1 cellular context compared by ENCODE assay signal in the genomic region with DNA sequence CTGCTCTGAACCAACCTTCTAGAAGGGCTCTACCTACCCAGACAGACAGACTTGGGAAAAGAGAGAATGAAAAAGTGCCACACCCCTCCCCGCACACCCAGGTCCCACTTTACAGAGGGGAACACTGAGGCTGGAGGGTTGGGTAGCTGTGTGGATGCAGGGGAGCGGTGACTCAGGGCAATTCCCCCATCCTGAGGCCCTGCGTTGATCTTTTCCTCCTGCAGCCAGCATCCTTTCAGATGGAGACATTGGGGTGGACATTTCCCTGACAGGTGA.
TF ChIP-seq lines count a peak whose summit lies in the region.

No MANE protein-coding gene starts in this region.

TF ChIP-seq in GM12878, 131 proteins besides CTCF, POLR2A, EP300 and RAD21:
- TF ChIP-seq FOXM1 (IDR thresholded peaks at IDR 0.05; ENCODE audit: low read depth, low read length) (no peak), LARP7 (IDR thresholded peaks at IDR 0.05) (no peak), ATF7 (IDR thresholded peaks at IDR 0.05; ENCODE audit: low read depth) (no peak), NBN (IDR thresholded peaks at IDR 0.05) (no peak), SMC3 (IDR thresholded peaks at IDR 0.05; ENCODE audit: borderline replicate concordance, low read length) (no peak), ZNF217 (IDR thresholded peaks at IDR 0.05) (peak; percentile 56; the same call in 1 of the 2 replicates)
